Comparison of ENCODE assay signal across 1 cellular context in the genomic region with DNA sequence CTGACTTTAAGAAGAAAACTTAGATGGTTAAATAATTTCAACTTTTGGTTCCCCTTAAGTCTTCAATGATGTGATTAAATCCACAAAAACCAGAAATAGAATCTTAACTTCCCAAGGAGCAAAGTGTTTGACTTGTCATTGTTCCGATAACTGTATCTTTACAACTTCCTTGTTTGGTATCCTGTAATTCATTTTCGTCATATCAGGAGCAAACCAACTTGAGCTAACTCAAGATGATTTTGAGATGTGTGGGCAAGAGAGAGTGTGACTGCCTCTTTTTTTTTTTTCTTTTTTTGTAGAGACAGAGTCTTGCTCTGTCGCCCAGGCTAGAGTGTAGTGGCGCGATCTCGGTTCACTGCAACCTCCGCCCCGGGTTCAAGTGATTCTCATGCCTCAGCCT.
TF ChIP-seq lines count a peak whose summit lies in the region.

No MANE protein-coding gene starts in this region.

TF ChIP-seq in HepG2, 621 proteins besides CTCF, POLR2A, EP300 and RAD21 (continued from another document):
- TF ChIP-seq HINFP (CRISPR knock-in tag; IDR thresholded peaks at IDR 0.05; ENCODE audit: low read depth), result no peak
- no peak for TF ChIP-seq MED1 (CRISPR knock-in tag; IDR thresholded peaks at IDR 0.05)
